In genomic region chr7:47978790-47979144, GRCh38 we compare ENCODE assay signal across 8 cellular contexts. TPM values are rescaled to one million over a fixed set of nuclear protein-coding genes. Genes with fewer than 3 reads are reported as not detected.
DNase-seq lines count a peak whose midpoint lies in the region; TF ChIP-seq lines count a peak whose summit lies in the region.

No MANE protein-coding gene starts in this region.

- H3K27me3 Mint-ChIP-seq in Calu3 (ENCODE audit: unreplicated experiment), result no peaks in the 10 kb centered on the region

- no peaks in the 10 kb centered on the region for H3K9me3 ChIP-seq in esophagus muscularis mucosa
- H3K9me3 ChIP-seq in parathyroid adenoma (ENCODE audit: control insufficient read depth, low read length), result no peaks in the 10 kb centered on the region

- DNase-seq in Calu3 (no peak), RWPE1 (ENCODE audit: low spot score) (no peak), esophagus muscularis mucosa (ENCODE audit: extremely low spot score) (no peak), COR-L47 (lab: John Stamatoyannopoulos, UW) (no peak), NAMALWA (ENCODE audit: low spot score) (no peak), NCI-H1436 treated with DMSO at 0.1 percent for 48 hours (lab: John Stamatoyannopoulos, UW) (no peak), NCI-H774 (lab: John Stamatoyannopoulos, UW) (no peak)

- BruUV-seq in Calu3 (replicated peaks; lab: Mats Ljungman, UMichigan), result no TSS peak

- H3K9me3 Mint-ChIP-seq in Calu3 (ENCODE audit: low read depth, unreplicated experiment), result no peaks in the 10 kb centered on the region

- no peak for TF ChIP-seq EP300 in esophagus muscularis mucosa (IDR thresholded peaks at IDR 0.05)

- peak overlapping the region; percentile 91 for H3K27ac ChIP-seq in RWPE1
- H3K27ac ChIP-seq in esophagus muscularis mucosa (replicated peaks in 1 of 4), result peak overlapping the region; percentile 81 to 92 (median 90)
- H3K27ac ChIP-seq in parathyroid adenoma, result peak overlapping the region; percentile 85

- CTCF ChIA-PET in Calu3 (lab: Charles Lee), result no interaction called here
- CTCF ChIA-PET in RWPE1 (lab: Yijun Ruan, JAX), result interaction anchor here (0.9 to 1.1 kb wide), 2 partner anchors 34 to 123 kb away, joined by 3 to 4 read pairs; no protein-coding TSS in a partner anchor

- H3K27me3 ChIP-seq in esophagus muscularis mucosa (no peaks in the 10 kb centered on the region), parathyroid adenoma (ENCODE audit: control insufficient read depth, insufficient read depth, low read length) (no peaks in the 10 kb centered on the region)

- no peak for TF ChIP-seq CTCF in Calu3 (IDR thresholded peaks at IDR 0.05; ENCODE audit: unreplicated experiment)
- TF ChIP-seq CTCF in RWPE1 (conservative IDR thresholded peaks at IDR 0.05; ENCODE audit: low read depth), result no peak
- no peak for TF ChIP-seq CTCF in esophagus muscularis mucosa (IDR thresholded peaks at IDR 0.05)
- TF ChIP-seq CTCF in parathyroid adenoma (IDR thresholded peaks at IDR 0.05), result no peak

- H3K27ac Mint-ChIP-seq in Calu3 (ENCODE audit: unreplicated experiment), result peak overlapping the region; percentile 57

- no peaks in the 10 kb centered on the region for H3K79me2 ChIP-seq in parathyroid adenoma

- H3K4me2 ChIP-seq in parathyroid adenoma (ENCODE audit: low read length), result peak overlapping the region; percentile 74

- peaks cover 16% of the 10 kb centered on the region for H3K4me1 Mint-ChIP-seq in Calu3 (ENCODE audit: low read depth, unreplicated experiment)

- H2AFZ ChIP-seq in parathyroid adenoma, result peak overlapping the region; percentile 89

- H3K4me3 ChIP-seq in esophagus muscularis mucosa (peak overlapping the region; percentile 66 to 89 (median 80)), parathyroid adenoma (ENCODE audit: low read depth, low read length) (peak overlapping the region; percentile 61)

- no peak for TF ChIP-seq POLR2A in esophagus muscularis mucosa (IDR thresholded peaks at IDR 0.05; ENCODE audit: low read depth)

- peak overlapping the region; percentile 73 for H3K4me3 Mint-ChIP-seq in Calu3 (ENCODE audit: low read depth, unreplicated experiment)

- H3K36me3 ChIP-seq in esophagus muscularis mucosa (peaks cover 40 to 47% (median 44%) of the 10 kb centered on the region in 4 donors), parathyroid adenoma (ENCODE audit: control insufficient read depth, insufficient read depth, low read length) (no peaks in the 10 kb centered on the region)

- 16% methylated on average over 4 of the region's 4 CpGs for WGBS in esophagus muscularis mucosa

- POLR2A ChIA-PET in RWPE1 (lab: Yijun Ruan, JAX; ENCODE audit: low non-redundant PET), result no interaction called here

- peaks cover 40% of the 10 kb centered on the region for H3K36me3 Mint-ChIP-seq in Calu3 (ENCODE audit: insufficient read depth, unreplicated experiment)

- peak overlapping the region; percentile 79 for H3K9ac ChIP-seq in parathyroid adenoma

- intact Hi-C loops in Calu3 (cut with micrococcal nuclease; ENCODE audit: unreplicated experiment), result no loop called here
- intact Hi-C loops in esophagus muscularis mucosa (cut with DNase I), result loop anchor here (2.0 kb wide), 1 partner anchor 112 kb away; no protein-coding TSS in a partner anchor

- H3K4me1 ChIP-seq in esophagus muscularis mucosa (peaks cover 14 to 23% (median 17%) of the 10 kb centered on the region in 4 donors), parathyroid adenoma (peaks cover 8% of the 10 kb centered on the region)

RNA-seq across cellular contexts. Expression of gene HUS1, which starts 0.6 kb away (rescaled TPM):
- total RNA-seq in Calu3 (2022) (42.9 and 51.3 TPM in 2 replicates), esophagus muscularis mucosa (10 to 100 TPM; 11.5 to 15.6 (median 13.7) TPM)

RNA-seq across cellular contexts. Expression of gene PKD1L1, which starts 30.5 kb away (rescaled TPM):
- total RNA-seq in Calu3 (2022) (0.24 and 0.49 TPM in 2 replicates), esophagus muscularis mucosa (1 to 10 TPM in 1 of 4 donors, under 1 TPM in 3; 0.50 to 1.7 (median 0.73) TPM)

RNA-seq across cellular contexts. Expression of gene SUN3, which starts 50.1 kb away (rescaled TPM):
- total RNA-seq in Calu3 (2022), result 1.1 and 1.8 TPM in 2 replicates
- not detected for total RNA-seq in esophagus muscularis mucosa

RNA-seq across cellular contexts. Expression of gene C7orf57, which starts 56.6 kb away (rescaled TPM):
- total RNA-seq in Calu3 (2022), result 0.24 and 0.33 TPM in 2 replicates
- total RNA-seq in esophagus muscularis mucosa, result not detected
